19 cellular contexts compared by ENCODE assay signal in genomic region chr7:730501-731439, GRCh38. TPM values are rescaled to one million over a fixed set of nuclear protein-coding genes. Genes with fewer than 3 reads are reported as not detected.
DNase-seq lines count a peak whose midpoint lies in the region; ATAC-seq and TF ChIP-seq lines count a peak whose summit lies in the region.
"Had no signal": no experiment of that assay in that cellular context is flagged by ENCODE, and none has a peak within 500 bp of the region (broad histone marks: within the 10 kb centered on the region; RNA-seq: fewer than 3 reads in every experiment).

No MANE protein-coding gene starts in this region.

- H3K9me3 Mint-ChIP-seq in activated naive CD4-positive, alpha-beta T cell treated with anti-CD3 and anti-CD28 coated beads for 36 hours, result no peaks in the 10 kb centered on the region
- no peaks in the 10 kb centered on the region for H3K9me3 Mint-ChIP-seq in activated naive CD4-positive, alpha-beta T cell treated with anti-CD3 and anti-CD28 coated beads, Interleukin-2, amount 10 ng/mL, durations not matched to agents 7 days and 5 days

- TF ChIP-seq CTCF in upper lobe of left lung (IDR thresholded peaks at IDR 0.05), result no peak

- ATAC-seq in Right ventricle myocardium inferior (peak; percentile 74), upper lobe of left lung (ENCODE audit: low FRiP score in 2 of 2) (no peak), GM18909 (IDR thresholded peaks at IDR 0.05; ENCODE audit: poor library complexity, unreplicated experiment) (no peak)
- ATAC-seq: foreskin keratinocyte, HCT116 had no signal

- H3K4me3 ChIP-seq in upper lobe of left lung, result no peak overlapping the region
- H3K4me3 ChIP-seq: thoracic aorta had no signal

- H3K27ac ChIP-seq in upper lobe of left lung, result no peak overlapping the region
- H3K27ac ChIP-seq: foreskin keratinocyte, thoracic aorta had no signal

- intact Hi-C loops in activated naive CD4-positive, alpha-beta T cell treated with anti-CD3 and anti-CD28 coated beads for 36 hours (cut with micrococcal nuclease), result loop anchor here (5.0 kb wide), 1 partner anchor 398 kb away; no protein-coding TSS in a partner anchor
- intact Hi-C loops in Right ventricle myocardium inferior (cut with DNase I), result loop anchor here (5.0 kb wide), 2 partner anchors 42 to 88 kb away; no protein-coding TSS in a partner anchor

- no peak for DNase-seq in activated naive CD4-positive, alpha-beta T cell treated with anti-CD3 and anti-CD28 coated beads for 36 hours
- no peak for DNase-seq in activated naive CD4-positive, alpha-beta T cell treated with anti-CD3 and anti-CD28 coated beads, Interleukin-2, amount 10 ng/mL, durations not matched to agents 7 days and 5 days
- DNase-seq in Right ventricle myocardium inferior (ENCODE audit: missing footprints), result no peak
- DNase-seq in mesenteric fat pad (ENCODE audit: low spot score), result peak; percentile 71
- peak; percentile 9 to 55 for DNase-seq in upper lobe of left lung
- DNase-seq in NCI-H2029 (lab: John Stamatoyannopoulos, UW), result no peak
- DNase-seq in foreskin melanocyte, result no peak
- DNase-seq: activated CD8-positive, alpha-beta memory T cell treated with anti-CD3 and anti-CD28 coated beads for 24 hours; activated naive CD4-positive, alpha-beta T cell; CD4-positive, CD25-positive, alpha-beta regulatory T cell; EL; endodermal cell; foreskin keratinocyte; NCI-H1436; stimulated activated CD4-positive, alpha-beta T cell treated with anti-CD3 and anti-CD28 coated beads, Interleukin-1b, Interleukin-23, amount 100 ng/mL, for 48 hours had no signal

- CTCF ChIA-PET in activated naive CD4-positive, alpha-beta T cell treated with anti-CD3 and anti-CD28 coated beads for 36 hours (lab: Charles Lee), result interaction anchor here (1.0 kb wide), 1 partner anchor 399 kb away, joined by 3 read pairs; no protein-coding TSS in a partner anchor
- CTCF ChIA-PET in activated naive CD4-positive, alpha-beta T cell treated with anti-CD3 and anti-CD28 coated beads, Interleukin-2, amount 10 ng/mL, durations not matched to agents 7 days and 5 days (lab: Charles Lee), result no interaction called here

- H3K9me3 ChIP-seq in upper lobe of left lung, result peaks cover 5 to 11% (median 7%) of the 10 kb centered on the region in 4 donors

- TF ChIP-seq EP300 in upper lobe of left lung (IDR thresholded peaks at IDR 0.05), result no peak

- H3K4me1 ChIP-seq in upper lobe of left lung, result peaks cover 11 to 33% (median 20%) of the 10 kb centered on the region in 4 donors
- H3K4me1 ChIP-seq: foreskin keratinocyte had no signal

- H3K36me3 Mint-ChIP-seq in activated naive CD4-positive, alpha-beta T cell treated with anti-CD3 and anti-CD28 coated beads for 36 hours (ENCODE audit: low read depth), result peaks cover 6% of the 10 kb centered on the region
- H3K36me3 Mint-ChIP-seq in activated naive CD4-positive, alpha-beta T cell treated with anti-CD3 and anti-CD28 coated beads, Interleukin-2, amount 10 ng/mL, durations not matched to agents 7 days and 5 days, result peaks cover 18% of the 10 kb centered on the region

- no peak for TF ChIP-seq POLR2A in upper lobe of left lung (IDR thresholded peaks at IDR 0.05)

- no peaks in the 10 kb centered on the region for H3K27me3 Mint-ChIP-seq in activated naive CD4-positive, alpha-beta T cell treated with anti-CD3 and anti-CD28 coated beads for 36 hours (ENCODE audit: low read depth)
- H3K27me3 Mint-ChIP-seq in activated naive CD4-positive, alpha-beta T cell treated with anti-CD3 and anti-CD28 coated beads, Interleukin-2, amount 10 ng/mL, durations not matched to agents 7 days and 5 days, result no peaks in the 10 kb centered on the region
- H3K27me3 Mint-ChIP-seq: CD4-positive, CD25-positive, alpha-beta regulatory T cell; progenitor cell of endocrine pancreas had no signal

- no peaks in the 10 kb centered on the region for H3K27me3 ChIP-seq in upper lobe of left lung
- H3K27me3 ChIP-seq: foreskin keratinocyte had no signal

- no peak overlapping the region for H3K4me3 Mint-ChIP-seq in activated naive CD4-positive, alpha-beta T cell treated with anti-CD3 and anti-CD28 coated beads for 36 hours
- no peak overlapping the region for H3K4me3 Mint-ChIP-seq in activated naive CD4-positive, alpha-beta T cell treated with anti-CD3 and anti-CD28 coated beads, Interleukin-2, amount 10 ng/mL, durations not matched to agents 7 days and 5 days
- H3K4me3 Mint-ChIP-seq: endodermal cell had no signal

- H3K4me1 Mint-ChIP-seq in activated naive CD4-positive, alpha-beta T cell treated with anti-CD3 and anti-CD28 coated beads for 36 hours (ENCODE audit: low read depth), result peaks cover 15% of the 10 kb centered on the region
- peaks cover 19% of the 10 kb centered on the region for H3K4me1 Mint-ChIP-seq in activated naive CD4-positive, alpha-beta T cell treated with anti-CD3 and anti-CD28 coated beads, Interleukin-2, amount 10 ng/mL, durations not matched to agents 7 days and 5 days

- peak overlapping the region; percentile 19 for H3K27ac Mint-ChIP-seq in activated naive CD4-positive, alpha-beta T cell treated with anti-CD3 and anti-CD28 coated beads for 36 hours
- no peak overlapping the region for H3K27ac Mint-ChIP-seq in activated naive CD4-positive, alpha-beta T cell treated with anti-CD3 and anti-CD28 coated beads, Interleukin-2, amount 10 ng/mL, durations not matched to agents 7 days and 5 days
- H3K27ac Mint-ChIP-seq: progenitor cell of endocrine pancreas had no signal

- 73 to 90% methylated on average over 10 to 23 of the region's 23 CpGs for WGBS in upper lobe of left lung, 2 donors

- H3K36me3 ChIP-seq in upper lobe of left lung, result peaks cover 5 to 35% (median 17%) of the 10 kb centered on the region in 4 donors

RNA-seq across cellular contexts. Expression of gene PRKAR1B, which starts 3.7 kb away (rescaled TPM):
- 10 to 100 TPM; 15.5 to 15.8 TPM for total RNA-seq in activated naive CD4-positive, alpha-beta T cell treated with anti-CD3 and anti-CD28 coated beads for 36 hours
- 16.7 TPM for total RNA-seq in Right ventricle myocardium inferior
- total RNA-seq in mesenteric fat pad, result 11.7 TPM
- total RNA-seq in upper lobe of left lung, result 10 to 100 TPM; 10.3 to 24.4 (median 20.9) TPM

RNA-seq across cellular contexts. Expression of gene DNAAF5, which starts 4.3 kb away (rescaled TPM):
- total RNA-seq in activated naive CD4-positive, alpha-beta T cell treated with anti-CD3 and anti-CD28 coated beads for 36 hours, result 10 to 100 TPM; 26.2 to 27.5 TPM
- total RNA-seq in Right ventricle myocardium inferior (17.7 TPM), mesenteric fat pad (20.4 TPM), upper lobe of left lung (10 to 100 TPM; 18.2 to 35.6 (median 26.4) TPM)

Comparison
In these comparisons a context has a peak if more than half of its experiments do, and no peak if none do; other contexts are left out.
1. DNase-seq: peak in mesenteric fat pad (single experiment) and upper lobe of left lung (2 of 2); none in activated naive CD4-positive, alpha-beta T cell treated with anti-CD3 and anti-CD28 coated beads for 36 hours (single experiment), activated naive CD4-positive, alpha-beta T cell treated with anti-CD3 and anti-CD28 coated beads, Interleukin-2, amount 10 ng/mL, durations not matched to agents 7 days and 5 days (single experiment), Right ventricle myocardium inferior (single experiment), NCI-H2029 (single experiment) and foreskin melanocyte (single experiment).